Comparison of ENCODE assay signal across 18 cellular contexts in genomic region chr18:4549164-4549920, GRCh38.
DNase-seq lines count a peak whose midpoint lies in the region; ATAC-seq, FAIRE-seq and TF ChIP-seq lines count a peak whose summit lies in the region.
"Had no signal": no experiment of that assay in that cellular context is flagged by ENCODE, and none has a peak within 500 bp of the region (broad histone marks: within the 10 kb centered on the region; RNA-seq: fewer than 3 reads in every experiment).

No MANE protein-coding gene starts in this region.

- POLR2A ChIA-PET in K562 (lab: Yijun Ruan, JAX): no interaction called here

- TF ChIP-seq EP300 in K562 (IDR thresholded peaks at IDR 0.05; ENCODE audit: low read length): no peak

- no TSS peak for BruUV-seq in K562 (replicated peaks; lab: Mats Ljungman, UMichigan)
- no TSS peak for BruUV-seq in Calu3 (replicated peaks; lab: Mats Ljungman, UMichigan)

- no peak for FAIRE-seq in K562 (lab: Jason Lieb, UNC)
- FAIRE-seq: GM12892 had no signal

- H3K4me3 Mint-ChIP-seq in Calu3 (ENCODE audit: low read depth, unreplicated experiment): no peak overlapping the region
- H3K4me3 Mint-ChIP-seq: CD8-positive, alpha-beta memory T cell; GM23338 had no signal

- H3K4me1 Mint-ChIP-seq in Calu3 (ENCODE audit: low read depth, unreplicated experiment): peaks cover 3% of the 10 kb centered on the region
- H3K4me1 Mint-ChIP-seq: CD8-positive, alpha-beta memory T cell; GM23338 had no signal

- H3K27me3 Mint-ChIP-seq in Calu3 (ENCODE audit: unreplicated experiment): no peaks in the 10 kb centered on the region
- H3K27me3 Mint-ChIP-seq: CD8-positive, alpha-beta memory T cell had no signal

- H3K9ac ChIP-seq in K562 (ENCODE audit: insufficient read depth in 1 of 2, low read depth in 2 of 2, low read length in 2 of 2): no peak overlapping the region
- H3K9ac ChIP-seq: BLaER1 had no signal

- TF ChIP-seq RAD21 in K562 (CRISPR knock-in tag; conservative IDR thresholded peaks at IDR 0.05 in 1 of 2, IDR thresholded peaks at IDR 0.05 in 1 of 2): no peak

- no peaks in the 10 kb centered on the region for H3K9me1 ChIP-seq in K562 (ENCODE audit: control insufficient read depth, insufficient read depth, low read length)

- H2AFZ ChIP-seq in K562 (ENCODE audit: low read depth, low read length): no peak overlapping the region
- H2AFZ ChIP-seq: GM23338 had no signal

- no peaks in the 10 kb centered on the region for H3K9me3 Mint-ChIP-seq in Calu3 (ENCODE audit: low read depth, unreplicated experiment)
- H3K9me3 Mint-ChIP-seq: GM23338 had no signal

- no peak overlapping the region for H3K27ac ChIP-seq in K562 (ENCODE audit: extremely low read depth, low read depth, low read length)
- H3K27ac ChIP-seq: 22Rv1, BLaER1 had no signal

- ATAC-seq in K562 (no peak), HG03432 (IDR thresholded peaks at IDR 0.05; ENCODE audit: unreplicated experiment) (no peak), HG03520 (IDR thresholded peaks at IDR 0.05; ENCODE audit: unreplicated experiment) (no peak)
- ATAC-seq: GM23338 had no signal

- TF ChIP-seq POLR2A in K562 (conservative IDR thresholded peaks at IDR 0.05): no peak

- H3K4me3 ChIP-seq in K562: no peak overlapping the region
- H3K4me3 ChIP-seq: BLaER1, GM23338 had no signal

- H4K20me1 ChIP-seq in K562 (replicated peaks; ENCODE audit: control insufficient read depth, insufficient read depth, low read length): no peaks in the 10 kb centered on the region
- H4K20me1 ChIP-seq: BLaER1 had no signal

- no peaks in the 10 kb centered on the region for H3K79me2 ChIP-seq in K562 (ENCODE audit: control insufficient read depth, insufficient read depth, low read length)

- H3K36me3 ChIP-seq in K562 (ENCODE audit: control insufficient read depth, insufficient read depth, low read length): no peaks in the 10 kb centered on the region
- H3K36me3 ChIP-seq: BLaER1 had no signal

- H3K4me1 ChIP-seq in K562 (replicated peaks in 1 of 2; ENCODE audit: control insufficient read depth in 2 of 2, insufficient read depth in 2 of 2, low read length in 2 of 2): no peaks in the 10 kb centered on the region
- H3K4me1 ChIP-seq: BLaER1, Caco-2 had no signal

- DNase-seq in DMS 273 (lab: John Stamatoyannopoulos, UW; ENCODE audit: unreplicated experiment) (peak; percentile 53), DMS 273 treated with DMSO at 0.1 percent for 48 hours (lab: John Stamatoyannopoulos, UW) (no peak), NCI-H69 (lab: John Stamatoyannopoulos, UW) (peak; percentile 43), K562 (ENCODE audit: extremely low read depth in 1 of 4, low spot score in 3 of 4) (no peak), superior temporal gyrus (ENCODE audit: extremely low spot score) (peak; percentile 16), Calu3 (no peak)
- DNase-seq: AML-193; Caco-2; CD8-positive, alpha-beta memory T cell; DMS79 treated with DMSO at 0.1 percent for 48 hours; GDM1; H7 had no signal

- no peaks in the 10 kb centered on the region; the same call in 1 of the 2 replicates for H3K9me3 ChIP-seq in K562 (replicated peaks; ENCODE audit: control insufficient read depth, insufficient read depth, low read depth, low read length)
- H3K9me3 ChIP-seq: BLaER1, Caco-2 had no signal

- H3K27ac Mint-ChIP-seq in Calu3 (ENCODE audit: unreplicated experiment): no peak overlapping the region
- H3K27ac Mint-ChIP-seq: CD8-positive, alpha-beta memory T cell; GM23338 had no signal

- no peaks in the 10 kb centered on the region for H3K36me3 Mint-ChIP-seq in Calu3 (ENCODE audit: insufficient read depth, unreplicated experiment)
- H3K36me3 Mint-ChIP-seq: CD8-positive, alpha-beta memory T cell had no signal

- no peak overlapping the region for H3K4me2 ChIP-seq in K562 (ENCODE audit: insufficient read depth, low read length)
- H3K4me2 ChIP-seq: BLaER1, GM23338 had no signal

- CTCF ChIA-PET in K562 (lab: Yijun Ruan, JAX; ENCODE audit: low intra/inter-chr PET ratio): no interaction called here
- CTCF ChIA-PET in Calu3 (lab: Charles Lee): no interaction called here

- in situ Hi-C loops in K562 (cut with MboI): no loop called here

- intact Hi-C loops in K562 (cut with micrococcal nuclease): no loop called here
- intact Hi-C loops in Calu3 (cut with micrococcal nuclease; ENCODE audit: unreplicated experiment): no loop called here

- no peaks in the 10 kb centered on the region for H3K27me3 ChIP-seq in K562 (ENCODE audit: control insufficient read depth in 2 of 2, insufficient read depth in 2 of 2, low read length in 2 of 2)
- H3K27me3 ChIP-seq: BLaER1 had no signal

- TF ChIP-seq CTCF in K562 (IDR thresholded peaks at IDR 0.05 in 2 of 3, conservative IDR thresholded peaks at IDR 0.05 in 1 of 3; ENCODE audit: insufficient read depth in 2 of 3, low read depth in 1 of 3, low read length in 3 of 3) (no peak), Calu3 (IDR thresholded peaks at IDR 0.05; ENCODE audit: unreplicated experiment) (no peak)

TF ChIP-seq in K562, 482 proteins besides CTCF, POLR2A, EP300 and RAD21:
- TF ChIP-seq HMG20B (CRISPR knock-in tag; IDR thresholded peaks at IDR 0.05) (no peak), SMARCC2 (IDR thresholded peaks at IDR 0.05; ENCODE audit: low read depth) (no peak), PURB (CRISPR knock-in tag; IDR thresholded peaks at IDR 0.05; ENCODE audit: low read depth) (no peak), ARHGAP35 (IDR thresholded peaks at IDR 0.05; ENCODE audit: partially characterized antibody) (no peak), RBM39 (optimal IDR thresholded peaks at IDR 0.05; ENCODE audit: low read depth, low read length) (no peak), MYBL2 (IDR thresholded peaks at IDR 0.05; ENCODE audit: low read depth) (no peak), MYBL2 (CRISPR knock-in tag; IDR thresholded peaks at IDR 0.05; ENCODE audit: borderline replicate concordance) (no peak), CEBPG (CRISPR knock-in tag; IDR thresholded peaks at IDR 0.05) (no peak), CEBPG (tag; conservative IDR thresholded peaks at IDR 0.05 in 1 of 2, IDR thresholded peaks at IDR 0.05 in 1 of 2) (peak; percentile 53 to 89), ZNF830 (CRISPR knock-in tag; IDR thresholded peaks at IDR 0.05) (no peak)
TF ChIP-seq in K562: peak in this region for 1.

Comparison
In these comparisons a context has a peak if more than half of its experiments do, and no peak if none do; other contexts are left out.
1. DNase-seq: peak in DMS 273 (single experiment), NCI-H69 (single experiment) and superior temporal gyrus (single experiment); none in DMS 273 treated with DMSO at 0.1 percent for 48 hours (single experiment), K562 (0 of 4) and Calu3 (single experiment).